ENCODE assay signal across 9 cellular contexts in genomic region chr9:137237759-137238726, GRCh38. TPM values are rescaled to one million over a fixed set of nuclear protein-coding genes. Genes with fewer than 3 reads are reported as not detected.
DNase-seq lines count a peak whose midpoint lies in the region; ATAC-seq and TF ChIP-seq lines count a peak whose summit lies in the region.
"Had no signal": no experiment of that assay in that cellular context is flagged by ENCODE, and none has a peak within 500 bp of the region (broad histone marks: within the 10 kb centered on the region; RNA-seq: fewer than 3 reads in every experiment).

No MANE protein-coding gene starts in this region.

- no peak for DNase-seq in HL-60 (ENCODE audit: low read depth in 1 of 2, low spot score in 1 of 2)
- DNase-seq in NCI-H2196 (lab: John Stamatoyannopoulos, UW; ENCODE audit: unreplicated experiment), result peak; percentile 88
- DNase-seq in posterior cingulate gyrus, result peak in 9 of 10 donors; percentile 59 to 96 (median 75)
- DNase-seq in SIG-M5 treated with dmso at 0.1 percent for 504 hours (lab: John Stamatoyannopoulos, UW; ENCODE audit: unreplicated experiment), result no peak
- no peak for DNase-seq in foreskin melanocyte
- DNase-seq in left cardiac atrium, result no peak
- DNase-seq in middle frontal gyrus (ENCODE audit: extremely low spot score, low spot score), result no peak
- DNase-seq: right cardiac atrium had no signal

- peaks cover 12% of the 10 kb centered on the region for H3K27me3 ChIP-seq in HL-60 (ENCODE audit: insufficient read depth, poor library complexity, severe bottlenecking)

- no peak for TF ChIP-seq CTCF in HL-60 (IDR thresholded peaks at IDR 0.05; ENCODE audit: insufficient read depth, low read length)

- H3K27ac ChIP-seq in HL-60 (replicated peaks) (peak overlapping the region; percentile 71), cingulate gyrus (ENCODE audit: low read depth, low read length) (peak overlapping the region; percentile 95)

- intact Hi-C loops in posterior cingulate gyrus (cut with DNase I), result loop anchor here (5.0 kb wide), 1 partner anchor 51 kb away; the partner anchor contains the start of genes ANAPC2 and SSNA1
- intact Hi-C loops in left cardiac atrium (cut with DNase I), result no loop called here

- ATAC-seq in left cardiac atrium, result no peak
- ATAC-seq: right cardiac atrium had no signal

- H3K4me3 ChIP-seq in HL-60 (replicated peaks; ENCODE audit: insufficient read depth, low read length), result no peak overlapping the region

RNA-seq across cellular contexts. Expression of gene TUBB4B, which starts 3.0 kb away (rescaled TPM):
- total RNA-seq in left cardiac atrium, result 100 to 1,000 TPM; 324 to 437 TPM

RNA-seq across cellular contexts. Expression of gene SLC34A3, which starts 7.3 kb away (rescaled TPM):
- total RNA-seq in left cardiac atrium, result not detected
- total RNA-seq: right cardiac atrium had no signal

RNA-seq across cellular contexts. Expression of gene RNF224, which starts 10.7 kb away (rescaled TPM):
- total RNA-seq in left cardiac atrium, result not detected
- total RNA-seq: right cardiac atrium had no signal

RNA-seq across cellular contexts. Expression of gene STPG3, which starts 13.0 kb away (rescaled TPM):
- total RNA-seq in left cardiac atrium, result under 1 TPM in 1 of 2 donors, not detected in 1; 0.59 TPM

RNA-seq across cellular contexts. Expression of gene CYSRT1, which starts 13.1 kb away (rescaled TPM):
- under 1 TPM in 1 of 2 donors, not detected in 1; 0.62 TPM for total RNA-seq in left cardiac atrium

Comparison
In these comparisons a context has a peak if more than half of its experiments do, and no peak if none do; other contexts are left out.
1. DNase-seq: peak in NCI-H2196 (single experiment) and posterior cingulate gyrus (9 of 10); none in HL-60 (0 of 2), SIG-M5 treated with dmso at 0.1 percent for 504 hours (single experiment), foreskin melanocyte (single experiment), left cardiac atrium (single experiment) and middle frontal gyrus (single experiment).